ENCODE assay signal across 19 cellular contexts in the genomic region with DNA sequence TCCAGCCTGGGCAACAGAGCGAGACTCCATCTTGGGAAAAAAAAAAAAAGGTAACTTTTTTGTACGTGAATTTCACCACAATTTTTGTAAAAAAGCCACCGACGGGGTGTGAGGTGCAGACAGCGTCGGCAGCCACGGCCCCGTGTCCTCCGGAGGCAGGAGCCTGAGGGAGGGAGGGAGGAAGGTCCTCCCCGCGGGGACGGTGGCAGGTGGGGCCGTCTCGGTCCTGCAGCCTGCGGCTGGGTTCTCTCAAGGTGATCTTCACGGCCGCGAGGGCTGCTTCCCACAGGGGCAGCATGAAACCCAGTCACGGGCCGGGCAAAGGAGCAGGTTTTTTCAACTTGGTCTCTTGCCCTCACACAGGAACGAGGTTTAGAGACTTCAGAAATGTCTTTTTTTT. TPM values are rescaled to one million over a fixed set of nuclear protein-coding genes. Genes with fewer than 3 reads are reported as not detected.
A peak's percentile ranks its signal among the peaks of the same experiment; 100 is the strongest.
DNase-seq lines count a peak whose midpoint lies in the region; ATAC-seq, FAIRE-seq and TF ChIP-seq lines count a peak whose summit lies in the region.
"Had no signal": no experiment of that assay in that cellular context is flagged by ENCODE, and none has a peak within 500 bp of the region (broad histone marks: within the 10 kb centered on the region; RNA-seq: fewer than 3 reads in every experiment).

No MANE protein-coding gene starts in this region.

- intact Hi-C loops in activated CD4-positive, alpha-beta T cell treated with anti-CD3 and anti-CD28 coated beads, Interleukin-2, amount 10 ng/mL, durations not matched to agents 24 days and 14 days (cut with micrococcal nuclease), result no loop called here
- intact Hi-C loops in kidney (cut with DNase I), result no loop called here
- intact Hi-C loops in sigmoid colon (cut with DNase I), result no loop called here

- TF ChIP-seq POLR2A in sigmoid colon (IDR thresholded peaks at IDR 0.05), result no peak

- no peak overlapping the region for H3K4me3 ChIP-seq in kidney (ENCODE audit: low read length in 2 of 2)
- H3K4me3 ChIP-seq in sigmoid colon, result no peak overlapping the region
- H3K4me3 ChIP-seq in trophoblast cell (ENCODE audit: low read depth, low read length), result no peak overlapping the region
- H3K4me3 ChIP-seq: SJCRH30 had no signal

- H3K9me3 ChIP-seq in kidney (ENCODE audit: control insufficient read depth in 1 of 2, low read length in 2 of 2) (no peaks in the 10 kb centered on the region), sigmoid colon (peaks cover 0 to 4% (median 0%) of the 10 kb centered on the region in 4 donors), trophoblast cell (ENCODE audit: insufficient read depth, low read depth, low read length) (peaks cover 13% of the 10 kb centered on the region)
- H3K9me3 ChIP-seq: SJCRH30 had no signal

- H3K18ac ChIP-seq in trophoblast cell (ENCODE audit: low read length), result no peak overlapping the region

- no peak overlapping the region for H4K8ac ChIP-seq in trophoblast cell (ENCODE audit: low read depth, low read length)

- no peak overlapping the region for H3K4ac ChIP-seq in trophoblast cell (ENCODE audit: low read depth, low read length)

- H4K12ac ChIP-seq in trophoblast cell (ENCODE audit: low read depth, low read length), result no peak overlapping the region

- no peak overlapping the region for H2BK5ac ChIP-seq in trophoblast cell (ENCODE audit: low read depth, low read length, poor library complexity)

- WGBS in sigmoid colon, 2 donors, result 96 to 97% methylated on average over 21 of the region's 21 CpGs
- no CpG with 5 or more reads among the region's 21 CpGs for WGBS in trophoblast cell (ENCODE audit: extremely low coverage, insufficient coverage, insufficient read length)

- H3K36me3 ChIP-seq in kidney (ENCODE audit: control insufficient read depth in 1 of 2, insufficient read depth in 2 of 2, low read length in 2 of 2), result peaks cover 0 to 5% of the 10 kb centered on the region in 2 donors
- H3K36me3 ChIP-seq in sigmoid colon, result peaks cover 0 to 64% (median 11%) of the 10 kb centered on the region in 4 donors
- H3K36me3 ChIP-seq in trophoblast cell (ENCODE audit: control insufficient read depth in 1 of 2, insufficient read depth in 2 of 2, low read length in 2 of 2), result peaks cover 67% of the 10 kb centered on the region in 2 experiments

- peak; percentile 49 for DNase-seq in activated CD4-positive, alpha-beta T cell treated with anti-CD3 and anti-CD28 coated beads, Interleukin-2, amount 10 ng/mL, durations not matched to agents 24 days and 14 days
- DNase-seq in activated CD4-positive, alpha-beta T cell treated with anti-CD3 and anti-CD28 coated beads for 4 hours, result no peak
- DNase-seq in kidney, result peak; percentile 64
- DNase-seq in sigmoid colon, result peak; percentile 37
- no peak for DNase-seq in trophoblast cell
- DNase-seq: DMS79; HCEC 1CT; MV-4-11; NCI-H1417; NCI-H187 treated with DMSO at 0.1 percent for 48 hours; NCI-H446 treated with DMSO at 0.1 percent for 48 hours; NK-92 treated with Interleukin-12 subunit alpha and Interleukin-12 subunit beta, amount 100 ng/mL, for 24 hours; SJCRH30 had no signal

- no peak overlapping the region for H2AK5ac ChIP-seq in trophoblast cell (ENCODE audit: low read length)

- no peaks in the 10 kb centered on the region for H3K4me1 Mint-ChIP-seq in activated CD4-positive, alpha-beta T cell treated with anti-CD3 and anti-CD28 coated beads, Interleukin-2, amount 10 ng/mL, durations not matched to agents 24 days and 14 days

- H3K27me3 Mint-ChIP-seq in activated CD4-positive, alpha-beta T cell treated with anti-CD3 and anti-CD28 coated beads, Interleukin-2, amount 10 ng/mL, durations not matched to agents 24 days and 14 days, result no peaks in the 10 kb centered on the region

- no peak overlapping the region for H3K23ac ChIP-seq in trophoblast cell (ENCODE audit: low read length)

- H3K79me1 ChIP-seq in trophoblast cell (ENCODE audit: low read length), result no peaks in the 10 kb centered on the region

- H4K91ac ChIP-seq in trophoblast cell (ENCODE audit: low read depth, low read length), result no peak overlapping the region

- no peak for FAIRE-seq in kidney (lab: Jason Lieb, UNC)
- FAIRE-seq: D721Med had no signal

- no peaks in the 10 kb centered on the region for H3K9me3 Mint-ChIP-seq in activated CD4-positive, alpha-beta T cell treated with anti-CD3 and anti-CD28 coated beads, Interleukin-2, amount 10 ng/mL, durations not matched to agents 24 days and 14 days
- H3K9me3 Mint-ChIP-seq: CD8-positive, alpha-beta T cell had no signal

- no peak overlapping the region for H3K4me3 Mint-ChIP-seq in activated CD4-positive, alpha-beta T cell treated with anti-CD3 and anti-CD28 coated beads, Interleukin-2, amount 10 ng/mL, durations not matched to agents 24 days and 14 days
- H3K4me3 Mint-ChIP-seq: CD8-positive, alpha-beta T cell had no signal

- H2BK120ac ChIP-seq in trophoblast cell (ENCODE audit: insufficient read depth, low read length, poor library complexity), result no peak overlapping the region

- no peaks in the 10 kb centered on the region for H3K79me2 ChIP-seq in trophoblast cell (ENCODE audit: control insufficient read depth, insufficient read depth, low read length, poor library complexity)

- no peak overlapping the region for H2BK12ac ChIP-seq in trophoblast cell (ENCODE audit: low read length)

- no peak overlapping the region for H2AFZ ChIP-seq in trophoblast cell (ENCODE audit: insufficient read depth, low read length, poor library complexity)

- H3K14ac ChIP-seq in trophoblast cell (ENCODE audit: low read length), result no peak overlapping the region

- H3K27ac Mint-ChIP-seq in activated CD4-positive, alpha-beta T cell treated with anti-CD3 and anti-CD28 coated beads, Interleukin-2, amount 10 ng/mL, durations not matched to agents 24 days and 14 days, result no peak overlapping the region
- H3K27ac Mint-ChIP-seq: CD8-positive, alpha-beta T cell had no signal

- peaks cover 42% of the 10 kb centered on the region for H3K36me3 Mint-ChIP-seq in activated CD4-positive, alpha-beta T cell treated with anti-CD3 and anti-CD28 coated beads, Interleukin-2, amount 10 ng/mL, durations not matched to agents 24 days and 14 days (ENCODE audit: low read depth)

- ATAC-seq in GM21528 (IDR thresholded peaks at IDR 0.05; ENCODE audit: low FRiP score, unreplicated experiment), result no peak
- no peak for ATAC-seq in GM18909 (IDR thresholded peaks at IDR 0.05; ENCODE audit: poor library complexity, unreplicated experiment)
- ATAC-seq: CD8-positive, alpha-beta T cell had no signal

- no peak for TF ChIP-seq CTCF in 22Rv1 (IDR thresholded peaks at IDR 0.05)
- no peak for TF ChIP-seq CTCF in kidney (IDR thresholded peaks at IDR 0.05; ENCODE audit: borderline replicate concordance, extremely low read depth, insufficient read depth)
- no peak for TF ChIP-seq CTCF in sigmoid colon (IDR thresholded peaks at IDR 0.05)

- TF ChIP-seq EP300 in sigmoid colon (IDR thresholded peaks at IDR 0.05), result no peak

- H3K9ac ChIP-seq in kidney (ENCODE audit: low read length in 2 of 2), result no peak overlapping the region
- no peak overlapping the region for H3K9ac ChIP-seq in trophoblast cell (ENCODE audit: low read length)

- no peak overlapping the region for H3K4me2 ChIP-seq in trophoblast cell (ENCODE audit: low read length)

- H3K4me1 ChIP-seq in kidney (ENCODE audit: control insufficient read depth in 1 of 2, insufficient read depth in 1 of 2, low read depth in 1 of 2, low read length in 2 of 2) (no peaks in the 10 kb centered on the region), sigmoid colon (no peaks in the 10 kb centered on the region), trophoblast cell (ENCODE audit: control insufficient read depth in 1 of 2, insufficient read depth in 2 of 2, low read length in 2 of 2) (no peaks in the 10 kb centered on the region)
- H3K4me1 ChIP-seq: SJCRH30 had no signal

- H3K27ac ChIP-seq in 22Rv1 (peak overlapping the region; percentile 8; the same call in 1 of the 2 replicates), kidney (ENCODE audit: low read depth in 2 of 2, low read length in 2 of 2) (no peak overlapping the region), sigmoid colon (no peak overlapping the region), trophoblast cell (ENCODE audit: low read depth, low read length) (no peak overlapping the region)
- H3K27ac ChIP-seq: HL-60, SJCRH30 had no signal

- no peaks in the 10 kb centered on the region for H3K27me3 ChIP-seq in sigmoid colon
- H3K27me3 ChIP-seq in trophoblast cell (ENCODE audit: insufficient read depth, low read length), result no peaks in the 10 kb centered on the region
- H3K27me3 ChIP-seq: SJCRH30 had no signal

RNA-seq across cellular contexts. Expression of gene PLCXD1, which starts 14.0 kb away (rescaled TPM):
- total RNA-seq in activated CD4-positive, alpha-beta T cell treated with anti-CD3 and anti-CD28 coated beads, Interleukin-2, amount 10 ng/mL, durations not matched to agents 24 days and 14 days, result 66.0 and 68.7 TPM in 2 replicates
- total RNA-seq in kidney, result 11.0 TPM
- 4.9 TPM for polyA plus RNA-seq in kidney (ENCODE audit: insufficient read depth, low read depth, low replicate concordance)
- total RNA-seq in sigmoid colon, result 1 to 10 TPM; 2.5 to 6.8 (median 3.6) TPM
- 10 to 100 TPM in 1 of 3 donors, 1 to 10 TPM in 2; 5.1 to 29.8 (median 9.6) TPM for polyA plus RNA-seq in sigmoid colon
- 50.3 and 51.6 TPM in 2 replicates for polyA plus RNA-seq in trophoblast cell (2013)

RNA-seq across cellular contexts. Expression of gene GTPBP6, which starts 23.5 kb away (rescaled TPM):
- total RNA-seq in activated CD4-positive, alpha-beta T cell treated with anti-CD3 and anti-CD28 coated beads, Interleukin-2, amount 10 ng/mL, durations not matched to agents 24 days and 14 days, result 66.3 and 70.5 TPM in 2 replicates
- 50.1 TPM for total RNA-seq in kidney
- 61.9 TPM for polyA plus RNA-seq in kidney (ENCODE audit: insufficient read depth, low read depth, low replicate concordance)
- 10 to 100 TPM; 22.4 to 40.3 (median 30.9) TPM for total RNA-seq in sigmoid colon
- polyA plus RNA-seq in sigmoid colon, result 10 to 100 TPM; 36.0 to 65.8 (median 36.5) TPM
- 30.2 and 30.6 TPM in 2 replicates for polyA plus RNA-seq in trophoblast cell (2013)

Comparison
In these comparisons a context has a peak if more than half of its experiments do, and no peak if none do; other contexts are left out.
1. DNase-seq: peak in activated CD4-positive, alpha-beta T cell treated with anti-CD3 and anti-CD28 coated beads, Interleukin-2, amount 10 ng/mL, durations not matched to agents 24 days and 14 days (single experiment), kidney (single experiment) and sigmoid colon (single experiment); none in activated CD4-positive, alpha-beta T cell treated with anti-CD3 and anti-CD28 coated beads for 4 hours (0 of 2) and trophoblast cell (0 of 2).